In genomic region chr17:4939554-4939803, GRCh38 we compare ENCODE assay signal across 8 cellular contexts. TPM values are rescaled to one million over a fixed set of nuclear protein-coding genes. Genes with fewer than 3 reads are reported as not detected.
DNase-seq lines count a peak whose midpoint lies in the region; ATAC-seq and TF ChIP-seq lines count a peak whose summit lies in the region.

No MANE protein-coding gene starts in this region.

- H3K4me2 ChIP-seq in skeletal muscle satellite cell (ENCODE audit: low read length): peak overlapping the region; percentile 99

- H3K27me3 Mint-ChIP-seq in Calu3 (ENCODE audit: unreplicated experiment): no peaks in the 10 kb centered on the region

- peaks cover 53% of the 10 kb centered on the region for H3K36me3 Mint-ChIP-seq in Calu3 (ENCODE audit: insufficient read depth, unreplicated experiment)

- no peak overlapping the region for H3K27ac Mint-ChIP-seq in Calu3 (ENCODE audit: unreplicated experiment)

- BruUV-seq in Calu3 (replicated peaks; lab: Mats Ljungman, UMichigan): no TSS peak

- no peaks in the 10 kb centered on the region for H3K9me3 Mint-ChIP-seq in Calu3 (ENCODE audit: low read depth, unreplicated experiment)

- peak overlapping the region; percentile 91 for H3K4me3 Mint-ChIP-seq in Calu3 (ENCODE audit: low read depth, unreplicated experiment)

- H3K4me1 ChIP-seq in HEK293 (ENCODE audit: control insufficient read depth, insufficient read depth, low read length) (peaks cover 9% of the 10 kb centered on the region), gastroesophageal sphincter (peaks cover 0 to 65% (median 26%) of the 10 kb centered on the region in 3 donors), skeletal muscle satellite cell (ENCODE audit: control insufficient read depth, insufficient read depth, low read length) (peaks cover 35% of the 10 kb centered on the region)

- TF ChIP-seq POLR2A in gastroesophageal sphincter (IDR thresholded peaks at IDR 0.05): no peak

- no CpG with 5 or more reads among the region's 16 CpGs for WGBS in gastroesophageal sphincter (ENCODE audit: low coverage in 1 of 2), 2 donors

- intact Hi-C loops in Calu3 (cut with micrococcal nuclease; ENCODE audit: unreplicated experiment): no loop called here

- ATAC-seq in gastroesophageal sphincter: no peak
- ATAC-seq in GM21576 (IDR thresholded peaks at IDR 0.05; ENCODE audit: unreplicated experiment): no peak

- no peak for TF ChIP-seq EP300 in gastroesophageal sphincter (IDR thresholded peaks at IDR 0.05)

- TF ChIP-seq CTCF in Calu3 (IDR thresholded peaks at IDR 0.05; ENCODE audit: unreplicated experiment) (no peak), HEK293 (tag by site-specific recombination; IDR thresholded peaks at IDR 0.05) (no peak), WERI-Rb-1 (IDR thresholded peaks at IDR 0.05; ENCODE audit: low read depth, low read length) (no peak), gastroesophageal sphincter (IDR thresholded peaks at IDR 0.05) (no peak)

- POLR2A ChIA-PET in HEK293 (lab: Yijun Ruan, JAX) (interaction anchor here (0.6 to 3.4 kb wide), 21 partner anchors 10 to 252 kb away, joined by 3 to 109 read pairs (median 9); partner anchors contain the start of genes CAMTA2, CHRNE, ENO3 and INCA1), HEK293T (lab: Yijun Ruan, JAX) (interaction anchor here (0.8 to 3.5 kb wide), 25 partner anchors 10 to 384 kb away, joined by 3 to 101 read pairs (median 6); partner anchors contain the start of genes CAMTA2, ENO3, INCA1 and KIF1C)

- H3K36me3 ChIP-seq in HEK293 (ENCODE audit: control insufficient read depth in 2 of 2, insufficient read depth in 1 of 2, low read length in 2 of 2): peaks cover 38 to 68% of the 10 kb centered on the region in 2 experiments
- peaks cover 47% of the 10 kb centered on the region for H3K36me3 ChIP-seq in WERI-Rb-1
- H3K36me3 ChIP-seq in gastroesophageal sphincter: peaks cover 0 to 62% of the 10 kb centered on the region in 2 donors
- peaks cover 41% of the 10 kb centered on the region for H3K36me3 ChIP-seq in skeletal muscle satellite cell (ENCODE audit: insufficient read depth, low read length)

- CTCF ChIA-PET in Calu3 (lab: Charles Lee): interaction anchor here (1.6 kb wide), 2 partner anchors 28 to 30 kb away, joined by 7 to 10 read pairs; partner anchors contain the start of gene SPAG7
- CTCF ChIA-PET in HEK293 (lab: Yijun Ruan, JAX): interaction anchor here (0.5 to 3.0 kb wide), 10 partner anchors 9 to 1060 kb away, joined by 3 to 20 read pairs (median 3); partner anchors contain the start of genes CHRNE and PFN1
- CTCF ChIA-PET in HEK293T (lab: Yijun Ruan, JAX): interaction anchor here (0.8 kb wide), 1 partner anchor 36 kb away, joined by 3 read pairs; the partner anchor contains the start of gene CHRNE

- H3K27ac ChIP-seq in HEK293 (ENCODE audit: extremely low read depth, low read depth, low read length) (peak overlapping the region; percentile 93), WERI-Rb-1 (peak overlapping the region; percentile 97), gastroesophageal sphincter (peak overlapping the region; percentile 27 to 96 (median 92))

- H3K4me1 Mint-ChIP-seq in Calu3 (ENCODE audit: low read depth, unreplicated experiment): peaks cover 19% of the 10 kb centered on the region

- peak overlapping the region; percentile 94 for H3K9ac ChIP-seq in skeletal muscle satellite cell (ENCODE audit: low read depth, low read length)

- H3K4me3 ChIP-seq in HEK293 (ENCODE audit: low read depth, low read length): peak overlapping the region; percentile 87
- H3K4me3 ChIP-seq in WERI-Rb-1 (ENCODE audit: low read depth, low read length): peak overlapping the region; percentile 95
- H3K4me3 ChIP-seq in gastroesophageal sphincter: peak overlapping the region; percentile 88 to 89
- H3K4me3 ChIP-seq in skeletal muscle satellite cell (ENCODE audit: low read length): peak overlapping the region; percentile 90

- DNase-seq in Calu3 (peak; percentile 3), WERI-Rb-1 (no peak), T1000 (lab: John Stamatoyannopoulos, UW) (no peak), HEK293T (ENCODE audit: extremely low spot score) (no peak)

- no peaks in the 10 kb centered on the region for H3K27me3 ChIP-seq in WERI-Rb-1 (ENCODE audit: insufficient read depth, low read depth, severe bottlenecking)
- no peaks in the 10 kb centered on the region for H3K27me3 ChIP-seq in gastroesophageal sphincter
- H3K27me3 ChIP-seq in skeletal muscle satellite cell (ENCODE audit: control insufficient read depth, insufficient read depth, low read length): no peaks in the 10 kb centered on the region

- H3K9me3 ChIP-seq in HEK293 (ENCODE audit: control insufficient read depth, insufficient read depth, low read depth, low read length): no peaks in the 10 kb centered on the region
- H3K9me3 ChIP-seq in WERI-Rb-1 (ENCODE audit: severe bottlenecking): no peaks in the 10 kb centered on the region
- no peaks in the 10 kb centered on the region for H3K9me3 ChIP-seq in gastroesophageal sphincter
- no peaks in the 10 kb centered on the region for H3K9me3 ChIP-seq in skeletal muscle satellite cell (replicated peaks; ENCODE audit: low read length)

TF ChIP-seq in HEK293, 187 proteins besides CTCF, POLR2A, EP300 and RAD21 (continues in another document):
- no peak for TF ChIP-seq ZBTB11 (tag by site-specific recombination; conservative IDR thresholded peaks at IDR 0.05; ENCODE audit: low read depth)
- peak; percentile 98; the same call in 1 of the 2 replicates for TF ChIP-seq ZNF335 (tag by site-specific recombination; conservative IDR thresholded peaks at IDR 0.05)

TF ChIP-seq in HEK293T, 16 proteins besides CTCF, POLR2A, EP300 and RAD21:
- no peak for TF ChIP-seq NFRKB (IDR thresholded peaks at IDR 0.05)
- no peak for TF ChIP-seq TARDBP (IDR thresholded peaks at IDR 0.05)
- TF ChIP-seq CTBP1 (IDR thresholded peaks at IDR 0.05; ENCODE audit: borderline replicate concordance): no peak
TF ChIP-seq in HEK293T: peak in this region for 0.

RNA-seq across cellular contexts. Expression of gene SLC25A11, which starts 0.4 kb away (rescaled TPM):
- total RNA-seq in Calu3 (2022): 37.7 and 38.4 TPM in 2 replicates
- 10 to 100 TPM; 28.7 to 58.9 (median 46.8) TPM for total RNA-seq in gastroesophageal sphincter
- 49.2 and 64.9 TPM in 2 replicates for total RNA-seq in skeletal muscle satellite cell (2012; rRNA removed)

RNA-seq across cellular contexts. Expression of gene RNF167, which starts 0.6 kb away (rescaled TPM):
- total RNA-seq in Calu3 (2022) (65.2 and 77.0 TPM in 2 replicates), gastroesophageal sphincter (10 to 100 TPM; 67.3 to 98.8 (median 85.9) TPM)
- 23.6 and 36.0 TPM in 2 replicates for total RNA-seq in skeletal muscle satellite cell (2012; rRNA removed)

RNA-seq across cellular contexts. Expression of gene GP1BA, which starts 7.4 kb away (rescaled TPM):
- total RNA-seq in Calu3 (2022): not detected in 2 replicates
- total RNA-seq in gastroesophageal sphincter: under 1 TPM in 1 of 4 donors, not detected in 3; 0.19 TPM
- not detected in 2 replicates for total RNA-seq in skeletal muscle satellite cell (2012; rRNA removed)

RNA-seq across cellular contexts. Expression of gene PFN1, which starts 8.9 kb away (rescaled TPM):
- total RNA-seq in Calu3 (2022) (580 and 605 TPM in 2 replicates), gastroesophageal sphincter (1,000 to 10,000 TPM in 2 of 4 donors, 100 to 1,000 TPM in 2; 920 to 1,441 (median 1,060) TPM)
- 636 and 820 TPM in 2 replicates for total RNA-seq in skeletal muscle satellite cell (2012; rRNA removed)

RNA-seq across cellular contexts. Expression of gene ENO3, which starts 11.4 kb away (rescaled TPM):
- 12.3 and 12.9 TPM in 2 replicates for total RNA-seq in Calu3 (2022)
- 10 to 100 TPM in 2 of 4 donors, 1 to 10 TPM in 2; 1.5 to 16.2 (median 7.6) TPM for total RNA-seq in gastroesophageal sphincter
- 2.5 and 37.8 TPM in 2 replicates for total RNA-seq in skeletal muscle satellite cell (2012; rRNA removed)
